ENCODE assay signal across 26 cellular contexts in genomic region chr2:189391201-189391600, GRCh38. TPM values are rescaled to one million over a fixed set of nuclear protein-coding genes. Genes with fewer than 3 reads are reported as not detected.
DNase-seq lines count a peak whose midpoint lies in the region; ATAC-seq, FAIRE-seq and TF ChIP-seq lines count a peak whose summit lies in the region.
"Had no signal": no experiment of that assay in that cellular context is flagged by ENCODE, and none has a peak within 500 bp of the region (broad histone marks: within the 10 kb centered on the region; RNA-seq: fewer than 3 reads in every experiment).

No MANE protein-coding gene starts in this region.

- H3K27me3 Mint-ChIP-seq in activated T-helper 17 cell treated with anti-CD3 and anti-CD28 coated beads, Interleukin-2, amount 50 U/mL, for 72 hours = no peaks in the 10 kb centered on the region
- no peaks in the 10 kb centered on the region for H3K27me3 Mint-ChIP-seq in activated naive CD4-positive, alpha-beta T cell treated with anti-CD3 and anti-CD28 coated beads, Interleukin-2, amount 10 ng/mL, durations not matched to agents 7 days and 5 days

- no peaks in the 10 kb centered on the region for H3K36me3 Mint-ChIP-seq in activated T-helper 17 cell treated with anti-CD3 and anti-CD28 coated beads, Interleukin-2, amount 50 U/mL, for 72 hours (ENCODE audit: low read depth)
- no peaks in the 10 kb centered on the region for H3K36me3 Mint-ChIP-seq in activated naive CD4-positive, alpha-beta T cell treated with anti-CD3 and anti-CD28 coated beads, Interleukin-2, amount 10 ng/mL, durations not matched to agents 7 days and 5 days
- H3K36me3 Mint-ChIP-seq: CD4-positive, CD25-positive, alpha-beta regulatory T cell had no signal

- no peak overlapping the region for H3K4me3 ChIP-seq in mammary epithelial cell (replicated peaks in 1 of 3; ENCODE audit: insufficient read depth in 1 of 3, low read depth in 2 of 3, low read length in 3 of 3)
- H3K4me3 ChIP-seq in breast epithelium = no peak overlapping the region
- no peak overlapping the region for H3K4me3 ChIP-seq in bronchial epithelial cell (ENCODE audit: low read depth, low read length)
- no peak overlapping the region for H3K4me3 ChIP-seq in gastrocnemius medialis
- H3K4me3 ChIP-seq: GM12878 had no signal

- no TSS peak for BruUV-seq in mammary epithelial cell (replicated peaks; lab: Mats Ljungman, UMichigan)

- DNase-seq in mammary epithelial cell = peak; percentile 36
- no peak for DNase-seq in breast epithelium (ENCODE audit: low spot score in 2 of 2)
- peak; percentile 53 for DNase-seq in bronchial epithelial cell (ENCODE audit: low read depth)
- DNase-seq in kidney tubule cell (ENCODE audit: low spot score) = peak; percentile 19
- DNase-seq in gastrocnemius medialis = no peak
- DNase-seq in ACHN = no peak
- no peak for DNase-seq in activated naive CD4-positive, alpha-beta T cell treated with anti-CD3 and anti-CD28 coated beads, Interleukin-2, amount 10 ng/mL, durations not matched to agents 7 days and 5 days
- DNase-seq: 8988T; CD4-positive, CD25-positive, alpha-beta regulatory T cell; DMS53; GDM1; Karpas-422; NCI-H1092; NCI-H1417 treated with DMSO at 0.1 percent for 48 hours; NCI-H1694 treated with DMSO at 0.1 percent for 48 hours; NCI-H2081; NCI-H2227 treated with DMSO at 0.1 percent for 48 hours; NCI-H526 treated with DMSO at 0.1 percent for 48 hours; SHP77 had no signal

- 86% methylated on average over 3 of the region's 3 CpGs for WGBS in mammary epithelial cell (ENCODE audit: low coverage, missing lambda C conversion rate)

- TF ChIP-seq POLR2A in breast epithelium (IDR thresholded peaks at IDR 0.05) (no peak), gastrocnemius medialis (IDR thresholded peaks at IDR 0.05) (no peak)

- intact Hi-C loops in mammary epithelial cell (cut with micrococcal nuclease) = no loop called here
- intact Hi-C loops in breast epithelium (cut with DNase I; ENCODE audit: low total_unique reads) = no loop called here
- intact Hi-C loops in gastrocnemius medialis (cut with DNase I; ENCODE audit: low total_unique reads) = no loop called here

- no peak for ATAC-seq in gastrocnemius medialis
- ATAC-seq in activated T-helper 17 cell treated with anti-CD3 and anti-CD28 coated beads, Interleukin-2, amount 50 U/mL, for 72 hours (replicated peaks) = no peak
- ATAC-seq: GM12878, Panc1 had no signal

- no peaks in the 10 kb centered on the region for H3K4me1 Mint-ChIP-seq in activated T-helper 17 cell treated with anti-CD3 and anti-CD28 coated beads, Interleukin-2, amount 50 U/mL, for 72 hours
- no peaks in the 10 kb centered on the region for H3K4me1 Mint-ChIP-seq in activated naive CD4-positive, alpha-beta T cell treated with anti-CD3 and anti-CD28 coated beads, Interleukin-2, amount 10 ng/mL, durations not matched to agents 7 days and 5 days
- H3K4me1 Mint-ChIP-seq: CD4-positive, CD25-positive, alpha-beta regulatory T cell had no signal

- peaks cover 16% of the 10 kb centered on the region for H3K4me1 ChIP-seq in mammary epithelial cell (ENCODE audit: insufficient read depth, low read length)
- H3K4me1 ChIP-seq in breast epithelium = no peaks in the 10 kb centered on the region
- no peaks in the 10 kb centered on the region for H3K4me1 ChIP-seq in gastrocnemius medialis

- H3K27me3 ChIP-seq in mammary epithelial cell (ENCODE audit: insufficient read depth, low read length) (no peaks in the 10 kb centered on the region), breast epithelium (no peaks in the 10 kb centered on the region), bronchial epithelial cell (ENCODE audit: control insufficient read depth, insufficient read depth, low read length) (no peaks in the 10 kb centered on the region), gastrocnemius medialis (no peaks in the 10 kb centered on the region)

- H3K4me3 Mint-ChIP-seq in activated T-helper 17 cell treated with anti-CD3 and anti-CD28 coated beads, Interleukin-2, amount 50 U/mL, for 72 hours = no peak overlapping the region
- H3K4me3 Mint-ChIP-seq in activated naive CD4-positive, alpha-beta T cell treated with anti-CD3 and anti-CD28 coated beads, Interleukin-2, amount 10 ng/mL, durations not matched to agents 7 days and 5 days = no peak overlapping the region
- H3K4me3 Mint-ChIP-seq: CD4-positive, CD25-positive, alpha-beta regulatory T cell had no signal

- in situ Hi-C loops in mammary epithelial cell (cut with MboI; ENCODE audit: low sequenced_read_pairs in 2 of 2) (no loop called here), gastrocnemius medialis (cut with MboI; ENCODE audit: low sequenced_read_pairs in 4 of 4) (no loop called here), ACHN (cut with HindIII; ENCODE audit: low pct_ligation_motif_present, low pct_unique_long_range_greater_than_20kb, low sequenced_read_pairs) (no loop called here)

- H3K27ac ChIP-seq in mammary epithelial cell (ENCODE audit: insufficient read depth, low read depth, low read length) (no peak overlapping the region), breast epithelium (no peak overlapping the region), gastrocnemius medialis (no peak overlapping the region)
- H3K27ac ChIP-seq: HL-60, RWPE1 had no signal

- H2AFZ ChIP-seq in mammary epithelial cell (ENCODE audit: low read depth, low read length) = peak overlapping the region; percentile 27

- no peaks in the 10 kb centered on the region for H3K9me3 ChIP-seq in mammary epithelial cell (replicated peaks; ENCODE audit: insufficient read depth, low read length)
- no peaks in the 10 kb centered on the region for H3K9me3 ChIP-seq in breast epithelium
- H3K9me3 ChIP-seq in gastrocnemius medialis = no peaks in the 10 kb centered on the region

- TF ChIP-seq CTCF in mammary epithelial cell (conservative IDR thresholded peaks at IDR 0.05 in 1 of 2, IDR thresholded peaks at IDR 0.05 in 1 of 2; ENCODE audit: extremely low read depth in 1 of 2, insufficient read depth in 1 of 2, low read depth in 1 of 2, low read length in 2 of 2) = no peak
- TF ChIP-seq CTCF in breast epithelium (IDR thresholded peaks at IDR 0.05) = no peak
- no peak for TF ChIP-seq CTCF in bronchial epithelial cell (IDR thresholded peaks at IDR 0.05; ENCODE audit: insufficient read depth, low read length, severe bottlenecking)
- TF ChIP-seq CTCF in gastrocnemius medialis (IDR thresholded peaks at IDR 0.05 in 4 of 5, conservative IDR thresholded peaks at IDR 0.05 in 1 of 5) = no peak

- no peaks in the 10 kb centered on the region for H4K20me1 ChIP-seq in mammary epithelial cell (ENCODE audit: insufficient read depth, low read length)

- no peak overlapping the region for H3K9ac ChIP-seq in mammary epithelial cell (ENCODE audit: insufficient read depth, low read length)

- H3K79me2 ChIP-seq in mammary epithelial cell (ENCODE audit: insufficient read depth, low read length) = no peaks in the 10 kb centered on the region

- H3K4me2 ChIP-seq in mammary epithelial cell (ENCODE audit: insufficient read depth, low read depth, low read length) = no peak overlapping the region

- dilution Hi-C loops in mammary epithelial cell (cut with HindIII; ENCODE audit: low sequenced_read_pairs) = no loop called here

- FAIRE-seq in bronchial epithelial cell (lab: Jason Lieb, UNC) = no peak
- FAIRE-seq: D721Med, GM12878, H1 had no signal

- H3K27ac Mint-ChIP-seq in activated T-helper 17 cell treated with anti-CD3 and anti-CD28 coated beads, Interleukin-2, amount 50 U/mL, for 72 hours = no peak overlapping the region
- no peak overlapping the region for H3K27ac Mint-ChIP-seq in activated naive CD4-positive, alpha-beta T cell treated with anti-CD3 and anti-CD28 coated beads, Interleukin-2, amount 10 ng/mL, durations not matched to agents 7 days and 5 days
- H3K27ac Mint-ChIP-seq: CD4-positive, CD25-positive, alpha-beta regulatory T cell had no signal

- H3K36me3 ChIP-seq in mammary epithelial cell (ENCODE audit: insufficient read depth, low read length) (no peaks in the 10 kb centered on the region), breast epithelium (no peaks in the 10 kb centered on the region), bronchial epithelial cell (ENCODE audit: control insufficient read depth, insufficient read depth, low read length) (no peaks in the 10 kb centered on the region), gastrocnemius medialis (no peaks in the 10 kb centered on the region)

- CTCF ChIA-PET in mammary epithelial cell (lab: Charles Lee; ENCODE audit: low non-redundant PET) = interaction anchor here (0.6 kb wide), 1 partner anchor 105 kb away, joined by 8 read pairs; no protein-coding TSS in a partner anchor
- CTCF ChIA-PET in activated naive CD4-positive, alpha-beta T cell treated with anti-CD3 and anti-CD28 coated beads, Interleukin-2, amount 10 ng/mL, durations not matched to agents 7 days and 5 days (lab: Charles Lee) = no interaction called here

- no peaks in the 10 kb centered on the region for H3K9me3 Mint-ChIP-seq in activated T-helper 17 cell treated with anti-CD3 and anti-CD28 coated beads, Interleukin-2, amount 50 U/mL, for 72 hours
- H3K9me3 Mint-ChIP-seq in activated naive CD4-positive, alpha-beta T cell treated with anti-CD3 and anti-CD28 coated beads, Interleukin-2, amount 10 ng/mL, durations not matched to agents 7 days and 5 days = no peaks in the 10 kb centered on the region

RNA-seq across cellular contexts. Expression of gene WDR75, which starts 50.1 kb away (rescaled TPM):
- total RNA-seq in mammary epithelial cell (10 to 100 TPM; 45.8 to 49.0 TPM), breast epithelium (10 to 100 TPM; 40.0 to 52.4 (median 45.2) TPM), bronchial epithelial cell (41.1 and 42.5 TPM in 2 replicates), gastrocnemius medialis (10 to 100 TPM; 14.0 to 21.4 (median 16.7) TPM)
- 29.5 TPM for polyA plus RNA-seq in mammary epithelial cell
- 197 TPM for polyA minus RNA-seq in mammary epithelial cell
- total RNA-seq in activated T-helper 17 cell treated with anti-CD3 and anti-CD28 coated beads, Interleukin-2, amount 50 U/mL, for 72 hours = 10 to 100 TPM; 44.5 to 46.5 TPM

Comparison
In these comparisons a context has a peak if more than half of its experiments do, and no peak if none do; other contexts are left out.
1. DNase-seq: peak in mammary epithelial cell (single experiment), bronchial epithelial cell (single experiment) and kidney tubule cell (single experiment); none in breast epithelium (0 of 2), gastrocnemius medialis (0 of 2), ACHN (single experiment) and activated naive CD4-positive, alpha-beta T cell treated with anti-CD3 and anti-CD28 coated beads, Interleukin-2, amount 10 ng/mL, durations not matched to agents 7 days and 5 days (single experiment).